Comparison of ENCODE assay signal across 13 cellular contexts in genomic region chr6:5782783-5783567, GRCh38.
DNase-seq lines count a peak whose midpoint lies in the region; ATAC-seq and TF ChIP-seq lines count a peak whose summit lies in the region.
"Had no signal": no experiment of that assay in that cellular context is flagged by ENCODE, and none has a peak within 500 bp of the region (broad histone marks: within the 10 kb centered on the region; RNA-seq: fewer than 3 reads in every experiment).

No MANE protein-coding gene starts in this region.

- H3K4me1 Mint-ChIP-seq in WTC11 = peaks cover 43% of the 10 kb centered on the region

- H3K27ac Mint-ChIP-seq in WTC11 = no peak overlapping the region
- H3K27ac Mint-ChIP-seq: activated naive CD8-positive, alpha-beta T cell treated with anti-CD3 and anti-CD28 coated beads for 36 hours had no signal

- no peak for TF ChIP-seq CTCF in WTC11 (IDR thresholded peaks at IDR 0.05)
- no peak for TF ChIP-seq CTCF in right atrium auricular region (IDR thresholded peaks at IDR 0.05)
- TF ChIP-seq CTCF in transverse colon (IDR thresholded peaks at IDR 0.05) = no peak

- no peaks in the 10 kb centered on the region for H3K9me3 ChIP-seq in right atrium auricular region
- no peaks in the 10 kb centered on the region for H3K9me3 ChIP-seq in transverse colon
- H3K9me3 ChIP-seq: esophagus muscularis mucosa had no signal

- CTCF ChIA-PET in WTC11 (lab: Charles Lee) = interaction anchor here (1.5 to 2.2 kb wide), 2 partner anchors 312 to 361 kb away, joined by 4 to 6 read pairs; no protein-coding TSS in a partner anchor

- no peak for TF ChIP-seq EP300 in transverse colon (IDR thresholded peaks at IDR 0.05; ENCODE audit: low read depth)

- no peak overlapping the region for H3K4me3 Mint-ChIP-seq in WTC11
- H3K4me3 Mint-ChIP-seq: activated naive CD8-positive, alpha-beta T cell treated with anti-CD3 and anti-CD28 coated beads for 36 hours had no signal

- peak; percentile 67 for DNase-seq in NCI-H82 (lab: John Stamatoyannopoulos, UW)
- no peak for DNase-seq in NCI-H82 treated with DMSO at 0.1 percent for 48 hours (lab: John Stamatoyannopoulos, UW; ENCODE audit: unreplicated experiment)
- DNase-seq in WTC11 (ENCODE audit: low spot score) = no peak
- DNase-seq in right atrium auricular region (ENCODE audit: low spot score) = no peak
- DNase-seq in transverse colon = peak; percentile 94
- DNase-seq: activated naive CD8-positive, alpha-beta T cell treated with anti-CD3 and anti-CD28 coated beads for 36 hours; stimulated activated naive CD4-positive, alpha-beta T cell had no signal

- H3K27me3 Mint-ChIP-seq in WTC11 (ENCODE audit: low read depth) = no peaks in the 10 kb centered on the region; the same call in 1 of the 2 replicates
- H3K27me3 Mint-ChIP-seq: activated naive CD8-positive, alpha-beta T cell treated with anti-CD3 and anti-CD28 coated beads for 36 hours had no signal

- in situ Hi-C loops in transverse colon (cut with MboI; ENCODE audit: low pct_ligation_motif_present in 1 of 4, low pct_unique_long_range_greater_than_20kb in 1 of 4, low sequenced_read_pairs in 3 of 4) = no loop called here

- peak; percentile 67 for TF ChIP-seq POLR2A in transverse colon (IDR thresholded peaks at IDR 0.05)

- no peaks in the 10 kb centered on the region for H3K27me3 ChIP-seq in right atrium auricular region
- H3K27me3 ChIP-seq in transverse colon = no peaks in the 10 kb centered on the region
- H3K27me3 ChIP-seq: esophagus muscularis mucosa had no signal

- POLR2A ChIA-PET in WTC11 (lab: Charles Lee) = no interaction called here

- H3K4me1 ChIP-seq in right atrium auricular region (peaks cover 0 to 5% of the 10 kb centered on the region in 2 donors), transverse colon (peaks cover 7 to 19% (median 13%) of the 10 kb centered on the region in 4 donors)

- H3K36me3 Mint-ChIP-seq in WTC11 = no peaks in the 10 kb centered on the region
- H3K36me3 Mint-ChIP-seq: activated naive CD8-positive, alpha-beta T cell treated with anti-CD3 and anti-CD28 coated beads for 36 hours had no signal

- H3K9me3 Mint-ChIP-seq in WTC11 = 0 out of 2 replicates have a peak, but pooled peaks cover 9% of the 10 kb centered on the region
- H3K9me3 Mint-ChIP-seq: activated naive CD8-positive, alpha-beta T cell treated with anti-CD3 and anti-CD28 coated beads for 36 hours had no signal

- peak overlapping the region; percentile 65 to 82 for H3K27ac ChIP-seq in right atrium auricular region
- peak overlapping the region; percentile 72 to 83 (median 78) for H3K27ac ChIP-seq in transverse colon
- H3K27ac ChIP-seq: esophagus muscularis mucosa, RWPE1 had no signal

- H3K4me3 ChIP-seq in right atrium auricular region (no peak overlapping the region), transverse colon (no peak overlapping the region)
- H3K4me3 ChIP-seq: esophagus muscularis mucosa, smooth muscle cell had no signal

- H3K36me3 ChIP-seq in right atrium auricular region = no peaks in the 10 kb centered on the region
- no peaks in the 10 kb centered on the region for H3K36me3 ChIP-seq in transverse colon
- H3K36me3 ChIP-seq: esophagus muscularis mucosa had no signal

- intact Hi-C loops in transverse colon (cut with DNase I; ENCODE audit: low total_unique reads) = no loop called here

- ATAC-seq in WTC11 (peak; percentile 35; the same call in 1 of the 2 replicates), GM19467 (IDR thresholded peaks at IDR 0.05; ENCODE audit: unreplicated experiment) (no peak), HG03175 (IDR thresholded peaks at IDR 0.05; ENCODE audit: unreplicated experiment) (no peak), HG03108 (IDR thresholded peaks at IDR 0.05; ENCODE audit: unreplicated experiment) (no peak)

- WGBS in transverse colon (ENCODE audit: low coverage in 1 of 2), 2 donors = 46% methylated on average over 26 of the region's 26 CpGs; no CpG with 5 or more reads in 1 of the 2 donors

TF ChIP-seq in WTC11, 78 proteins besides CTCF, POLR2A, EP300 and RAD21 (continues in another document):
- TF ChIP-seq EMX1 (CRISPR knock-in tag; IDR thresholded peaks at IDR 0.05) (no peak), ZNF532 (CRISPR knock-in tag; IDR thresholded peaks at IDR 0.05; ENCODE audit: borderline replicate concordance) (no peak), MAX (CRISPR knock-in tag; IDR thresholded peaks at IDR 0.05) (no peak), FOXP4 (CRISPR knock-in tag; IDR thresholded peaks at IDR 0.05) (no peak), JUN (CRISPR knock-in tag; IDR thresholded peaks at IDR 0.05) (no peak), ESRRA (CRISPR knock-in tag; IDR thresholded peaks at IDR 0.05; ENCODE audit: borderline replicate concordance) (no peak), TCF7 (CRISPR knock-in tag; IDR thresholded peaks at IDR 0.05; ENCODE audit: low read depth) (no peak), SP1 (CRISPR knock-in tag; conservative IDR thresholded peaks at IDR 0.05) (no peak), MYBL2 (CRISPR knock-in tag; IDR thresholded peaks at IDR 0.05) (no peak), NFYB (CRISPR knock-in tag; conservative IDR thresholded peaks at IDR 0.05; ENCODE audit: low read depth) (no peak), NR1H2 (CRISPR knock-in tag; IDR thresholded peaks at IDR 0.05) (no peak), ZNF121 (CRISPR knock-in tag; IDR thresholded peaks at IDR 0.05) (no peak), SMAD4 (CRISPR knock-in tag; IDR thresholded peaks at IDR 0.05) (no peak), TP53 (CRISPR knock-in tag; IDR thresholded peaks at IDR 0.05) (no peak), AR (CRISPR knock-in tag; IDR thresholded peaks at IDR 0.05) (no peak)

Comparison
In these comparisons a context has a peak if more than half of its experiments do, and no peak if none do; other contexts are left out.
1. DNase-seq: peak in NCI-H82 (single experiment) and transverse colon (single experiment); none in NCI-H82 treated with DMSO at 0.1 percent for 48 hours (single experiment), WTC11 (single experiment) and right atrium auricular region (single experiment).